ENCODE assay signal across 23 cellular contexts in the genomic region with DNA sequence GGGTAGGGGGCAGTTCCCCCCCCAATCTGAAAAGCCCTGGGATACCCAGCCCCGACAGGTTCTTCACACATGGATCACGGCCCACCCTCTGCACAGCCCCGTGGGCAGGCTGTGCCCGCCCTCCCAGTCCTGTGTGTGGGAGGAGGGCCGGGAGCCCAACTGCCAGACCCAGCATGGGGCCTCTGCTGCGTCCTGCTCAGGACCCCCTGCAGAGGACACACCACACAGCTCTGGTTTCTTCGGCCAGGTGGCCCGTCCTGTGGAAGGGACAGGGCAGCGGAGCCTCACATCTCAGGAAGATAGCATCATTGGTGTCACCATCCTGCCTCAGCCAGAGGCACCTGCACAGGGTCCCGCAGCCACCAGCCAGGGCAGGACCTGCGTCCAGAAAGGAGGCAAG.
"Had no signal": no experiment of that assay in that cellular context is flagged by ENCODE, and none has a peak within 500 bp of the region (broad histone marks: within the 10 kb centered on the region; RNA-seq: fewer than 3 reads in every experiment).

No MANE protein-coding gene starts in this region.

- H3K9ac ChIP-seq: neural progenitor cell had no signal

- H3K27me3 ChIP-seq: colonic mucosa, heart left ventricle, left lung, neural progenitor cell, pancreas, right lobe of liver, transverse colon had no signal

- H3K4me3 ChIP-seq: colonic mucosa, heart left ventricle, left lung, lung, neural progenitor cell, pancreas, right lobe of liver, thoracic aorta, transverse colon had no signal

- H3K27ac ChIP-seq: colonic mucosa, heart left ventricle, left lung, neural progenitor cell, pancreas, right lobe of liver, thoracic aorta, transverse colon had no signal

- FAIRE-seq: frontal cortex, pancreas had no signal

- DNase-seq: cerebellar nuclear complex; colonic mucosa; effector CD4-positive, alpha-beta T cell; endodermal cell; hippocampal formation; kidney glomerular epithelial cell; mesenchymal stem cell; midbrain; occipital lobe; stimulated activated CD4-positive, alpha-beta T cell treated with anti-CD3 and anti-CD28 coated beads, Interleukin-15, amount 100 ng/mL, for 24 hours; stimulated activated CD4-positive, alpha-beta T cell treated with anti-CD3 and anti-CD28 coated beads, Interleukin-1b, Interleukin-23, amount 100 ng/mL, for 48 hours; stimulated activated CD4-positive, alpha-beta T cell treated with anti-CD3 and anti-CD28 coated beads, Interleukin-4, amount 100 ng/mL, for 24 hours; transverse colon had no signal

- H3K4me1 ChIP-seq: colonic mucosa, left lung, neural progenitor cell, right lobe of liver, transverse colon had no signal

- H3K36me3 ChIP-seq: colonic mucosa, heart left ventricle, neural progenitor cell, pancreas, right lobe of liver, thoracic aorta, transverse colon had no signal

- ATAC-seq: heart left ventricle; left lung; natural killer cell treated with Interleukin-12 subunit alpha and Interleukin-12 subunit beta and Interleukin-15 and Interleukin-18, amount 100 ng/mL, for 72 hours; pancreas; right lobe of liver; stimulated activated memory B cell treated with anti-CD40 and anti-IgM and Interleukin-4, amounts not matched to agents 10 μg/mL and 1 μg/mL and 100 μg/mL, for 72 hours had no signal

- H3K9me3 ChIP-seq: colonic mucosa, heart left ventricle, left lung, pancreas, right lobe of liver, thoracic aorta, transverse colon had no signal
